ENCODE assay signal across 16 cellular contexts in genomic region chr5:160352308-160352707, GRCh38. TPM values are rescaled to one million over a fixed set of nuclear protein-coding genes. Genes with fewer than 3 reads are reported as not detected.
DNase-seq lines count a peak whose midpoint lies in the region; ATAC-seq and TF ChIP-seq lines count a peak whose summit lies in the region.
"Had no signal": no experiment of that assay in that cellular context is flagged by ENCODE, and none has a peak within 500 bp of the region (broad histone marks: within the 10 kb centered on the region; RNA-seq: fewer than 3 reads in every experiment).

No MANE protein-coding gene starts in this region.

- peaks cover 5% of the 10 kb centered on the region for H3K27me3 Mint-ChIP-seq in GM23338 (ENCODE audit: insufficient read depth, low read depth, poor library complexity)
- peaks cover 4% of the 10 kb centered on the region for H3K27me3 Mint-ChIP-seq in progenitor cell of endocrine pancreas

- no peaks in the 10 kb centered on the region for H3K79me2 ChIP-seq in GM23338 (replicated peaks; ENCODE audit: insufficient read depth)

- intact Hi-C loops in sigmoid colon (cut with DNase I), result no loop called here

- no peak overlapping the region for H3K4me3 Mint-ChIP-seq in GM23338
- no peak overlapping the region for H3K4me3 Mint-ChIP-seq in progenitor cell of endocrine pancreas (ENCODE audit: low read depth)
- H3K4me3 Mint-ChIP-seq: CD4-positive, CD25-positive, alpha-beta regulatory T cell; CD8-positive, alpha-beta memory T cell had no signal

- H3K4me1 Mint-ChIP-seq in GM23338 (peaks cover 14% of the 10 kb centered on the region), progenitor cell of endocrine pancreas (ENCODE audit: low read depth) (peaks cover 6% of the 10 kb centered on the region)
- H3K4me1 Mint-ChIP-seq: CD4-positive, CD25-positive, alpha-beta regulatory T cell; CD8-positive, alpha-beta memory T cell had no signal

- H3K9me3 ChIP-seq in sigmoid colon, result no peaks in the 10 kb centered on the region
- H3K9me3 ChIP-seq: BE2C, HAP-1 had no signal

- no peak for TF ChIP-seq POLR2A in sigmoid colon (IDR thresholded peaks at IDR 0.05)

- H4K20me1 ChIP-seq in GM23338 (replicated peaks; ENCODE audit: insufficient read depth), result no peaks in the 10 kb centered on the region

- no peaks in the 10 kb centered on the region for H3F3A ChIP-seq in GM23338 (replicated peaks; ENCODE audit: low read depth)

- TF ChIP-seq CTCF in GM23338 (conservative IDR thresholded peaks at IDR 0.05; ENCODE audit: low read depth in 2 of 2) (no peak), epithelial cell of esophagus (IDR thresholded peaks at IDR 0.05; ENCODE audit: insufficient read depth, low read depth, low read length, missing control alignments) (no peak), sigmoid colon (IDR thresholded peaks at IDR 0.05) (no peak), progenitor cell of endocrine pancreas (IDR thresholded peaks at IDR 0.05; ENCODE audit: unreplicated experiment) (no peak)

- no peaks in the 10 kb centered on the region for H3K9me2 ChIP-seq in GM23338 (ENCODE audit: insufficient read depth)

- H3K4me1 ChIP-seq in GM23338 (ENCODE audit: insufficient read depth) (no peaks in the 10 kb centered on the region), sigmoid colon (peaks cover 0 to 9% (median 2%) of the 10 kb centered on the region in 4 donors)
- H3K4me1 ChIP-seq: BE2C, HAP-1 had no signal

- H3K36me3 Mint-ChIP-seq in GM23338 (ENCODE audit: low read depth) (no peaks in the 10 kb centered on the region; the same call in 2 of the 3 replicates), progenitor cell of endocrine pancreas (ENCODE audit: insufficient read depth) (no peaks in the 10 kb centered on the region)
- H3K36me3 Mint-ChIP-seq: CD4-positive, CD25-positive, alpha-beta regulatory T cell; CD8-positive, alpha-beta memory T cell had no signal

- H3K27ac Mint-ChIP-seq in GM23338 (no peak overlapping the region), progenitor cell of endocrine pancreas (no peak overlapping the region)
- H3K27ac Mint-ChIP-seq: CD4-positive, CD25-positive, alpha-beta regulatory T cell; CD8-positive, alpha-beta memory T cell had no signal

- DNase-seq in GM23338 (ENCODE audit: low spot score), result no peak
- DNase-seq in MV-4-11 (lab: John Stamatoyannopoulos, UW), result peak; percentile 11
- peak; percentile 16 for DNase-seq in epithelial cell of esophagus (ENCODE audit: low read depth)
- DNase-seq in sigmoid colon, result peak; percentile 44
- no peak for DNase-seq in OCI-M2 (lab: John Stamatoyannopoulos, UW; ENCODE audit: unreplicated experiment)
- DNase-seq in progenitor cell of endocrine pancreas (ENCODE audit: low spot score, unreplicated experiment), result no peak
- DNase-seq: ACHN; BE2C; C1 segment of cervical spinal cord; CD4-positive, CD25-positive, alpha-beta regulatory T cell; CD8-positive, alpha-beta memory T cell; COR-L47; DMS 273 treated with DMSO at 0.1 percent for 48 hours; DMS53 had no signal

- H3K9me3 Mint-ChIP-seq in GM23338 (no peaks in the 10 kb centered on the region), progenitor cell of endocrine pancreas (ENCODE audit: low read depth) (no peaks in the 10 kb centered on the region)
- H3K9me3 Mint-ChIP-seq: CD4-positive, CD25-positive, alpha-beta regulatory T cell; CD8-positive, alpha-beta memory T cell had no signal

- H2AFZ ChIP-seq in GM23338, result 0 out of 2 replicates have a peak overlapping the region, but pooled peaks have one; percentile 32

- H3K27me3 ChIP-seq in GM23338 (ENCODE audit: insufficient read depth) (no peaks in the 10 kb centered on the region), sigmoid colon (no peaks in the 10 kb centered on the region)
- H3K27me3 ChIP-seq: BE2C had no signal

- no peak overlapping the region for H3K27ac ChIP-seq in GM23338 (ENCODE audit: low read depth)
- no peak overlapping the region for H3K27ac ChIP-seq in sigmoid colon

- no peak for ATAC-seq in GM23338

- WGBS in sigmoid colon, 2 donors, result 95% methylated on average over 4 of the region's 4 CpGs

- H3K4me3 ChIP-seq in GM23338, result no peak overlapping the region
- H3K4me3 ChIP-seq in epithelial cell of esophagus (ENCODE audit: low read length), result no peak overlapping the region
- no peak overlapping the region for H3K4me3 ChIP-seq in sigmoid colon
- H3K4me3 ChIP-seq: HAP-1 had no signal

- H3K36me3 ChIP-seq in GM23338 (ENCODE audit: insufficient read depth) (no peaks in the 10 kb centered on the region), sigmoid colon (peaks cover 0 to 6% (median 0%) of the 10 kb centered on the region in 4 donors)
- H3K36me3 ChIP-seq: BE2C, HAP-1 had no signal

- TF ChIP-seq EP300 in sigmoid colon (IDR thresholded peaks at IDR 0.05), result no peak

- H3K4me2 ChIP-seq in GM23338, result no peak overlapping the region

TF ChIP-seq in GM23338, 12 proteins besides CTCF, POLR2A, EP300 and RAD21 (continues in another document):
- TF ChIP-seq NANOG (IDR thresholded peaks at IDR 0.05; ENCODE audit: borderline replicate concordance), result no peak
- no peak for TF ChIP-seq CREB1 (CRISPR knock-in tag; IDR thresholded peaks at IDR 0.05; ENCODE audit: low read depth)
- no peak for TF ChIP-seq JUNB (IDR thresholded peaks at IDR 0.05; ENCODE audit: unreplicated experiment)
- TF ChIP-seq ZNF114 (CRISPR knock-in tag; IDR thresholded peaks at IDR 0.05), result no peak
- TF ChIP-seq REST (IDR thresholded peaks at IDR 0.05; ENCODE audit: unreplicated experiment), result no peak

RNA-seq across cellular contexts. Expression of gene C1QTNF2, which starts 18.1 kb away (rescaled TPM):
- total RNA-seq in GM23338 (2014; rRNA removed; shearing (Covaris generic)), result 0.27 and 0.56 TPM in 2 replicates
- 0.61 and 0.92 TPM in 2 replicates for polyA plus RNA-seq in GM23338 (2016; fragmentation: Nextera tagmentation; extraction: Ambion mirVana)
- total RNA-seq in sigmoid colon, result 1 to 10 TPM in 3 of 4 donors, under 1 TPM in 1; 0.95 to 2.5 (median 1.5) TPM
- polyA plus RNA-seq in sigmoid colon, result under 1 TPM in 1 of 3 donors, not detected in 2; 0.85 TPM
- 0.11 and 0.14 TPM in 2 replicates for total RNA-seq in progenitor cell of endocrine pancreas
- total RNA-seq: CD4-positive, CD25-positive, alpha-beta regulatory T cell; CD8-positive, alpha-beta memory T cell; HT-29 had no signal
- polyA plus RNA-seq: CD4-positive, CD25-positive, alpha-beta regulatory T cell; CD8-positive, alpha-beta memory T cell had no signal

RNA-seq across cellular contexts. Expression of gene CCNJL, which starts 39.9 kb away (rescaled TPM):
- 22.1 and 29.2 TPM in 2 replicates for total RNA-seq in GM23338 (2014; rRNA removed; shearing (Covaris generic))
- polyA plus RNA-seq in GM23338 (2016; fragmentation: Nextera tagmentation; extraction: Ambion mirVana) (27.0 and 28.4 TPM in 2 replicates), sigmoid colon (10 to 100 TPM in 2 of 3 donors, 1 to 10 TPM in 1; 4.7 to 18.7 (median 10.8) TPM)
- total RNA-seq in sigmoid colon (1 to 10 TPM in 2 of 4 donors, under 1 TPM in 2; 0.16 to 5.3 (median 1.4) TPM), progenitor cell of endocrine pancreas (23.1 and 29.0 TPM in 2 replicates)
- total RNA-seq: CD4-positive, CD25-positive, alpha-beta regulatory T cell; CD8-positive, alpha-beta memory T cell had no signal
- polyA plus RNA-seq: CD4-positive, CD25-positive, alpha-beta regulatory T cell; CD8-positive, alpha-beta memory T cell had no signal

RNA-seq across cellular contexts. Expression of gene FAM200C, which starts 47.5 kb away (rescaled TPM):
- 6.9 and 7.4 TPM in 2 replicates for total RNA-seq in GM23338 (2014; rRNA removed; shearing (Covaris generic))
- 3.3 and 4.6 TPM in 2 replicates for polyA plus RNA-seq in GM23338 (2016; fragmentation: Nextera tagmentation; extraction: Ambion mirVana)
- total RNA-seq in sigmoid colon, result 10 to 100 TPM in 1 of 4 donors, 1 to 10 TPM in 3; 4.3 to 12.3 (median 8.1) TPM
- 1 to 10 TPM in 2 of 3 donors, under 1 TPM in 1; 0.92 to 1.4 (median 1.2) TPM for polyA plus RNA-seq in sigmoid colon
- total RNA-seq in progenitor cell of endocrine pancreas, result 6.5 and 7.0 TPM in 2 replicates
- total RNA-seq: CD4-positive, CD25-positive, alpha-beta regulatory T cell had no signal

Comparison
In these comparisons a context has a peak if more than half of its experiments do, and no peak if none do; other contexts are left out.
1. DNase-seq: peak in MV-4-11 (single experiment), epithelial cell of esophagus (single experiment) and sigmoid colon (single experiment); none in GM23338 (single experiment), OCI-M2 (single experiment) and progenitor cell of endocrine pancreas (single experiment).